In the genomic region with DNA sequence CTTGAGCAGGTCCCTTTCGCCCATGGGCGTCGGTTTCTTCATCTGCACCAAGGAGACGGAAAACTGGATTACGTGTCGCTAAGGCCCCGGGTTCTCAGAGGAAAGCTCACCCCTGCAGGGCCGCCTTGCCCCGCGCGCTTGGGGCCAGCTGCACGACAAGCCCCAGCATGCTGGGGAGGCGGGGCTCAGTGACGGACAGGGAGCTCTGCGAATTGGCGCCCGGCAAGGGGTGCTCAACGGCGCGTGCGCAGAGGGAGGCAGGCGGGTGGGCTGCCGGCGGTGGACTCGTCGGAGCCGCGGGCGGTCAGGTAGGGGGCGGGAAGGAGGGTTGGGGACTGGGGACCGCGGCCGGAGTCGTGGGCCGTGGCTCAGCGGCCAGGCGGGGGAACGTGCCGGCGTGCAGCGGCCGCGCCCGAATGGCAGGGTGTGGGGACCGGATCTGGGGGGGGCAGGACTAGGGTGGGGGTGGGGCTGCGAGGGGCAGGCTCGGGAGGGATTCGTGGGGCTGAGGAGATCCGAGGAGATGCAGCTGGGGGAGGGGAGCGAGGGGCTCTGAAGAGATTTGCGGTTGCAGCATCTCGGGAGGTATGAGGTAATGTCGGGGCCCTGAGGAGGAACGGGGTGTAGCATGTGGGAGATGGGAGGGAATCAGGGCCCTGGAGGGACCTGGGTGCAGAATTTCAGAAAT, we compare ENCODE assay signal across 8 cellular contexts. TPM values are rescaled to one million over a fixed set of nuclear protein-coding genes. Genes with fewer than 3 reads are reported as not detected.
DNase-seq lines count a peak whose midpoint lies in the region; ATAC-seq and TF ChIP-seq lines count a peak whose summit lies in the region.

TRIM32 (plus strand) TSS at position 232 of the 688 bp plus-strand sequence. CDS start 10,438 bp downstream, outside the sequence.

- H3K36me3 ChIP-seq in KMS-11 (ENCODE audit: insufficient read depth), result no peaks in the 10 kb centered on the region

- H2AFZ ChIP-seq in KMS-11 (ENCODE audit: low read depth), result peak within 1 kb of the TSS; percentile 87

- peak within 1 kb of the TSS; percentile 89 for H3K4me3 Mint-ChIP-seq in activated T-helper 2 cell treated with anti-CD3 and anti-CD28 coated beads, Interferon-gamma antibody, Interleukin-2, Interleukin-4, amounts not matched to agents 10 μg/mL and 5 μg/mL and 100 μg/mL, durations not matched to agents 14 hours and 24 hours and 36 hours (ENCODE audit: low read depth)
- peak within 1 kb of the TSS; percentile 95 for H3K4me3 Mint-ChIP-seq in natural killer cell

- peaks cover 47% of the 10 kb centered on the region for H3K4me1 Mint-ChIP-seq in activated T-helper 2 cell treated with anti-CD3 and anti-CD28 coated beads, Interferon-gamma antibody, Interleukin-2, Interleukin-4, amounts not matched to agents 10 μg/mL and 5 μg/mL and 100 μg/mL, durations not matched to agents 14 hours and 24 hours and 36 hours (ENCODE audit: low read depth)
- H3K4me1 Mint-ChIP-seq in natural killer cell, result peaks cover 56 to 61% of the 10 kb centered on the region in 2 donors

- peaks cover 20% of the 10 kb centered on the region for H3K4me1 ChIP-seq in KMS-11 (ENCODE audit: low read depth, poor library complexity, severe bottlenecking)

- H3K4me2 ChIP-seq in KMS-11, result peak within 1 kb of the TSS; percentile 90

- peaks cover 12% of the 10 kb centered on the region for H3K9me3 Mint-ChIP-seq in activated T-helper 2 cell treated with anti-CD3 and anti-CD28 coated beads, Interferon-gamma antibody, Interleukin-2, Interleukin-4, amounts not matched to agents 10 μg/mL and 5 μg/mL and 100 μg/mL, durations not matched to agents 14 hours and 24 hours and 36 hours
- no peaks in the 10 kb centered on the region for H3K9me3 Mint-ChIP-seq in natural killer cell

- H3K27ac Mint-ChIP-seq in activated T-helper 2 cell treated with anti-CD3 and anti-CD28 coated beads, Interferon-gamma antibody, Interleukin-2, Interleukin-4, amounts not matched to agents 10 μg/mL and 5 μg/mL and 100 μg/mL, durations not matched to agents 14 hours and 24 hours and 36 hours, result peak within 1 kb of the TSS; percentile 72
- H3K27ac Mint-ChIP-seq in natural killer cell, result peak within 1 kb of the TSS; percentile 61 to 90

- peak within 1 kb of the TSS; percentile 38; the same call in 1 of the 2 replicates for H3K27ac ChIP-seq in KMS-11

- no peaks in the 10 kb centered on the region for H3K27me3 Mint-ChIP-seq in activated T-helper 2 cell treated with anti-CD3 and anti-CD28 coated beads, Interferon-gamma antibody, Interleukin-2, Interleukin-4, amounts not matched to agents 10 μg/mL and 5 μg/mL and 100 μg/mL, durations not matched to agents 14 hours and 24 hours and 36 hours (ENCODE audit: low read depth)
- no peaks in the 10 kb centered on the region for H3K27me3 Mint-ChIP-seq in natural killer cell (ENCODE audit: low read depth in 2 of 2)

- H3K79me2 ChIP-seq in KMS-11 (ENCODE audit: insufficient read depth, low read depth), result peaks cover 42% of the 10 kb centered on the region

- no peaks in the 10 kb centered on the region for H3K27me3 ChIP-seq in KMS-11 (ENCODE audit: insufficient read depth, low read depth)

- H3K9ac ChIP-seq in KMS-11, result peak within 1 kb of the TSS; percentile 53; the same call in 1 of the 2 replicates

- H3K36me3 Mint-ChIP-seq in activated T-helper 2 cell treated with anti-CD3 and anti-CD28 coated beads, Interferon-gamma antibody, Interleukin-2, Interleukin-4, amounts not matched to agents 10 μg/mL and 5 μg/mL and 100 μg/mL, durations not matched to agents 14 hours and 24 hours and 36 hours (ENCODE audit: low read depth), result peaks cover 16% of the 10 kb centered on the region
- no peaks in the 10 kb centered on the region for H3K36me3 Mint-ChIP-seq in natural killer cell

- no peak within 1 kb of the TSS for H3K4me3 ChIP-seq in KMS-11 (IDR thresholded peaks at IDR 0.05; ENCODE audit: insufficient read depth, low read depth, low read length)
- peak within 1 kb of the TSS; percentile 83 for H3K4me3 ChIP-seq in fibroblast of pulmonary artery (replicated peaks; ENCODE audit: low read depth, low read length)

- DNase-seq in DMS79 treated with DMSO at 0.1 percent for 48 hours (lab: John Stamatoyannopoulos, UW), result peak; percentile 94
- DNase-seq in RPMI8226, result peak; percentile 89
- peak; percentile 90 for DNase-seq in activated T-helper 2 cell treated with anti-CD3 and anti-CD28 coated beads, Interferon-gamma antibody, Interleukin-2, Interleukin-4, amounts not matched to agents 10 μg/mL and 5 μg/mL and 100 μg/mL, durations not matched to agents 14 hours and 24 hours and 36 hours (ENCODE audit: low spot score)
- peak; percentile 86 for DNase-seq in fibroblast of pulmonary artery (ENCODE audit: low read depth)
- DNase-seq in natural killer cell, result peak; percentile 94
- peak; percentile 91 for DNase-seq in stimulated activated naive CD4-positive, alpha-beta T cell treated with Interleukin-2 at 50 U/mL for 16 hours (lab: John Stamatoyannopoulos, UW)

- intact Hi-C loops in activated T-helper 2 cell treated with anti-CD3 and anti-CD28 coated beads, Interferon-gamma antibody, Interleukin-2, Interleukin-4, amounts not matched to agents 10 μg/mL and 5 μg/mL and 100 μg/mL, durations not matched to agents 14 hours and 24 hours and 36 hours (cut with micrococcal nuclease), result no loop called here
- intact Hi-C loops in natural killer cell (cut with micrococcal nuclease), result no loop called here

- TF ChIP-seq CTCF in KMS-11 (conservative IDR thresholded peaks at IDR 0.05; ENCODE audit: low read depth, low read length) (no peak), fibroblast of pulmonary artery (IDR thresholded peaks at IDR 0.05; ENCODE audit: low read length, missing control alignments) (no peak), natural killer cell (IDR thresholded peaks at IDR 0.05) (no peak)

- H4K20me1 ChIP-seq in KMS-11 (ENCODE audit: insufficient read depth), result no peaks in the 10 kb centered on the region

- ATAC-seq in GM21737 (IDR thresholded peaks at IDR 0.05; ENCODE audit: unreplicated experiment) (peak; percentile 99), natural killer cell (peak; percentile 95 to 97 (median 96))

RNA-seq across cellular contexts. Expression of gene TRIM32, which starts in this region (rescaled TPM):
- 15.7 and 16.5 TPM in 2 replicates for total RNA-seq in activated T-helper 2 cell treated with anti-CD3 and anti-CD28 coated beads, Interferon-gamma antibody, Interleukin-2, Interleukin-4, amounts not matched to agents 10 μg/mL and 5 μg/mL and 100 μg/mL, durations not matched to agents 14 hours and 24 hours and 36 hours
- total RNA-seq in natural killer cell, result 10 to 100 TPM in 2 of 3 donors, 1 to 10 TPM in 1; 8.1 to 12.6 (median 10.8) TPM
